Comparison of ENCODE assay signal across 1 cellular context in the genomic region with DNA sequence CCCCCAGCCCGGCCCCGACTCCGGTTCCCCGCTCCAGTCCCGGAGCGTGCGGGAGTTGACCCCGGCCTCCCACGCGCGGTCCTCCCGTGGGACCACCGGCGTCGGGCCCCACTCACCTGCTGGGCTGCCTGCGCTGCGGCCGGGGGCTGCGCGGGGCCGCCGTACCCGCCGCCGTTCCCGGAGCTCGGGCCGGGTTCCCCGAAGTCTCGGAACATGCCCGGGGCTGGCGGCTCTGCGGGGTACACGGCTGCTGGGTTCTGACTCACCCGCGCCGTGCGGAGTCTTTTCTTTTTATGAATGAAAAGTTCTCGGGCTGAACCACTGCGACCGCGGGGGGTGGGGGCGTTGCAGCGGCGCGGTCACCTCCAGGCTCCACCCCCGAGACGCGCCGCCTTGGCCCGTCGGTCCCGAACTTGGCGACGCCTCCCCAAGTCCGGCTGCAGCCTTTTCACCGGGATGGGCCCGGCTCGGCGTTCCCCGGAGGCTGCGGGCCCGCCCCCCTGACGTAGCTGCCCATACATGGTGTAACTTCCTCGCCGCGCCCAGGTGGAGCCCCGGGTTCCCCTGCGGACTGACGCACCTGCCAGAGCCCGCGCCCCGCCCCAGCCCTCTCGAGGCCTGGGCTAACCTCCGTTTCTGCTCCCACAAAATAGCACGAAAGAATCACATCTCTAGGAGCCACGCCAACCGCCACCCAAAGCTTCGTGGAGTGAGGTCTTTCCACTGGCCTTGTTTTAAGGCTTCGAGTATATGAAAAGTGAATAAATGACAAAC.
TF ChIP-seq lines count a peak whose summit lies in the region.

FOSL1 (minus strand) TSS at position 264 of the 774 bp plus-strand sequence; CDS start at position 215, 49 bp downstream.

TF ChIP-seq in HepG2, 621 proteins besides CTCF, POLR2A, EP300 and RAD21 (continued from another document and continues in another):
- TF ChIP-seq, protein P1, sequence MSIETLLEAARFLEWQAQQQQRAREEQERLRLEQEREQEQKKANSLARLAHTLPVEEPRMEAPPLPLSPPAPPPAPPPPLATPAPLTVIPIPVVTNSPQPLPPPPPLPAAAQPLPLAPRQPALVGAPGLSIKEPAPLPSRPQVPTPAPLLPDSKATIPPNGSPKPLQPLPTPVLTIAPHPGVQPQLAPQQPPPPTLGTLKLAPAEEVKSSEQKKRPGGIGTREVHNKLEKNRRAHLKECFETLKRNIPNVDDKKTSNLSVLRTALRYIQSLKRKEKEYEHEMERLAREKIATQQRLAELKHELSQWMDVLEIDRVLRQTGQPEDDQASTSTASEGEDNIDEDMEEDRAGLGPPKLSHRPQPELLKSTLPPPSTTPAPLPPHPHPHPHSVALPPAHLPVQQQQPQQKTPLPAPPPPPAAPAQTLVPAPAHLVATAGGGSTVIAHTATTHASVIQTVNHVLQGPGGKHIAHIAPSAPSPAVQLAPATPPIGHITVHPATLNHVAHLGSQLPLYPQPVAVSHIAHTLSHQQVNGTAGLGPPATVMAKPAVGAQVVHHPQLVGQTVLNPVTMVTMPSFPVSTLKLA (IDR thresholded peaks at IDR 0.05), result no peak
- TF ChIP-seq ZNF562 (CRISPR knock-in tag; IDR thresholded peaks at IDR 0.05; ENCODE audit: borderline replicate concordance) (no peak), TBX3 (IDR thresholded peaks at IDR 0.05; ENCODE audit: borderline replicate concordance) (no peak), TARDBP (CRISPR knock-in tag; IDR thresholded peaks at IDR 0.05) (peak; percentile 61; the same call in 1 of the 2 replicates), HIC2 (CRISPR knock-in tag; IDR thresholded peaks at IDR 0.05; ENCODE audit: low read depth) (no peak), LCORL (IDR thresholded peaks at IDR 0.05) (no peak), LCORL (CRISPR knock-in tag; IDR thresholded peaks at IDR 0.05) (no peak), JUN (CRISPR knock-in tag; IDR thresholded peaks at IDR 0.05) (no peak), ZFY (CRISPR knock-in tag; IDR thresholded peaks at IDR 0.05) (0 out of 2 replicates have a peak, but pooled peaks have one; percentile 38), ZNF770 (CRISPR knock-in tag; IDR thresholded peaks at IDR 0.05) (no peak), MEIS2 (CRISPR knock-in tag; IDR thresholded peaks at IDR 0.05) (peak; percentile 25; the same call in 1 of the 2 replicates), MEIS1 (CRISPR knock-in tag; IDR thresholded peaks at IDR 0.05; ENCODE audit: borderline replicate concordance) (no peak), SP140L (CRISPR knock-in tag; IDR thresholded peaks at IDR 0.05; ENCODE audit: borderline replicate concordance) (no peak), SKIL (CRISPR knock-in tag; IDR thresholded peaks at IDR 0.05; ENCODE audit: borderline replicate concordance) (peak; percentile 56; the same call in 1 of the 2 replicates), RCOR2 (CRISPR knock-in tag; IDR thresholded peaks at IDR 0.05) (no peak), ZNF713 (CRISPR knock-in tag; IDR thresholded peaks at IDR 0.05) (0 out of 2 replicates have a peak, but pooled peaks have one; percentile 35), ELF1 (CRISPR knock-in tag; IDR thresholded peaks at IDR 0.05) (peak; percentile 20; the same call in 1 of the 2 replicates), ZNF530 (CRISPR knock-in tag; IDR thresholded peaks at IDR 0.05; ENCODE audit: low read depth) (no peak), CENPBD1 (CRISPR knock-in tag; IDR thresholded peaks at IDR 0.05; ENCODE audit: borderline replicate concordance, low read depth) (no peak), SRF (IDR thresholded peaks at IDR 0.05; ENCODE audit: low read depth, low read length) (peak; percentile 99), NBN (conservative IDR thresholded peaks at IDR 0.05) (no peak), ZGPAT (CRISPR knock-in tag; IDR thresholded peaks at IDR 0.05) (peak; percentile 50; the same call in 1 of the 2 replicates), KDM4B (CRISPR knock-in tag; IDR thresholded peaks at IDR 0.05) (no peak), CEBPZ (IDR thresholded peaks at IDR 0.05; ENCODE audit: low read length) (no peak), ZNF160 (CRISPR knock-in tag; IDR thresholded peaks at IDR 0.05) (0 out of 2 replicates have a peak, but pooled peaks have one; percentile 20), SNAPC2 (CRISPR knock-in tag; IDR thresholded peaks at IDR 0.05) (no peak)
- TF ChIP-seq, protein P2, sequence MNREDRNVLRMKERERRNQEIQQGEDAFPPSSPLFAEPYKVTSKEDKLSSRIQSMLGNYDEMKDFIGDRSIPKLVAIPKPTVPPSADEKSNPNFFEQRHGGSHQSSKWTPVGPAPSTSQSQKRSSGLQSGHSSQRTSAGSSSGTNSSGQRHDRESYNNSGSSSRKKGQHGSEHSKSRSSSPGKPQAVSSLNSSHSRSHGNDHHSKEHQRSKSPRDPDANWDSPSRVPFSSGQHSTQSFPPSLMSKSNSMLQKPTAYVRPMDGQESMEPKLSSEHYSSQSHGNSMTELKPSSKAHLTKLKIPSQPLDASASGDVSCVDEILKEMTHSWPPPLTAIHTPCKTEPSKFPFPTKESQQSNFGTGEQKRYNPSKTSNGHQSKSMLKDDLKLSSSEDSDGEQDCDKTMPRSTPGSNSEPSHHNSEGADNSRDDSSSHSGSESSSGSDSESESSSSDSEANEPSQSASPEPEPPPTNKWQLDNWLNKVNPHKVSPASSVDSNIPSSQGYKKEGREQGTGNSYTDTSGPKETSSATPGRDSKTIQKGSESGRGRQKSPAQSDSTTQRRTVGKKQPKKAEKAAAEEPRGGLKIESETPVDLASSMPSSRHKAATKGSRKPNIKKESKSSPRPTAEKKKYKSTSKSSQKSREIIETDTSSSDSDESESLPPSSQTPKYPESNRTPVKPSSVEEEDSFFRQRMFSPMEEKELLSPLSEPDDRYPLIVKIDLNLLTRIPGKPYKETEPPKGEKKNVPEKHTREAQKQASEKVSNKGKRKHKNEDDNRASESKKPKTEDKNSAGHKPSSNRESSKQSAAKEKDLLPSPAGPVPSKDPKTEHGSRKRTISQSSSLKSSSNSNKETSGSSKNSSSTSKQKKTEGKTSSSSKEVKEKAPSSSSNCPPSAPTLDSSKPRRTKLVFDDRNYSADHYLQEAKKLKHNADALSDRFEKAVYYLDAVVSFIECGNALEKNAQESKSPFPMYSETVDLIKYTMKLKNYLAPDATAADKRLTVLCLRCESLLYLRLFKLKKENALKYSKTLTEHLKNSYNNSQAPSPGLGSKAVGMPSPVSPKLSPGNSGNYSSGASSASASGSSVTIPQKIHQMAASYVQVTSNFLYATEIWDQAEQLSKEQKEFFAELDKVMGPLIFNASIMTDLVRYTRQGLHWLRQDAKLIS (CRISPR knock-in tag; IDR thresholded peaks at IDR 0.05), result no peak
- TF ChIP-seq, protein P3, sequence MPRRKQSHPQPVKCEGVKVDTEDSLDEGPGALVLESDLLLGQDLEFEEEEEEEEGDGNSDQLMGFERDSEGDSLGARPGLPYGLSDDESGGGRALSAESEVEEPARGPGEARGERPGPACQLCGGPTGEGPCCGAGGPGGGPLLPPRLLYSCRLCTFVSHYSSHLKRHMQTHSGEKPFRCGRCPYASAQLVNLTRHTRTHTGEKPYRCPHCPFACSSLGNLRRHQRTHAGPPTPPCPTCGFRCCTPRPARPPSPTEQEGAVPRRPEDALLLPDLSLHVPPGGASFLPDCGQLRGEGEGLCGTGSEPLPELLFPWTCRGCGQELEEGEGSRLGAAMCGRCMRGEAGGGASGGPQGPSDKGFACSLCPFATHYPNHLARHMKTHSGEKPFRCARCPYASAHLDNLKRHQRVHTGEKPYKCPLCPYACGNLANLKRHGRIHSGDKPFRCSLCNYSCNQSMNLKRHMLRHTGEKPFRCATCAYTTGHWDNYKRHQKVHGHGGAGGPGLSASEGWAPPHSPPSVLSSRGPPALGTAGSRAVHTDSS (CRISPR knock-in tag; conservative IDR thresholded peaks at IDR 0.05), result no peak
